9 cellular contexts compared by ENCODE assay signal in genomic region chr17:76268991-76269981, GRCh38. TPM values are rescaled to one million over a fixed set of nuclear protein-coding genes. Genes with fewer than 3 reads are reported as not detected.
DNase-seq lines count a peak whose midpoint lies in the region; ATAC-seq and TF ChIP-seq lines count a peak whose summit lies in the region.
"Had no signal": no experiment of that assay in that cellular context is flagged by ENCODE, and none has a peak within 500 bp of the region (broad histone marks: within the 10 kb centered on the region; RNA-seq: fewer than 3 reads in every experiment).

No MANE protein-coding gene starts in this region.

- H3K9me2 ChIP-seq in SK-N-SH, result no peaks in the 10 kb centered on the region

- CTCF ChIA-PET in SK-N-SH (lab: Yijun Ruan, JAX), result interaction anchor here (0.6 to 7.0 kb wide), 11 partner anchors 11 to 162 kb away, joined by 3 to 130 read pairs (median 4); partner anchors contain the start of gene SPHK1

- H3K4me3 ChIP-seq in SK-N-SH (ENCODE audit: low read depth in 2 of 2, low read length in 1 of 2) (no peak overlapping the region), SK-N-MC (no peak overlapping the region), gastroesophageal sphincter (no peak overlapping the region)
- H3K4me3 ChIP-seq: A549 had no signal

- H3K4me1 ChIP-seq in SK-N-SH (ENCODE audit: control insufficient read depth in 1 of 2, insufficient read depth in 2 of 2, low read depth in 1 of 2, low read length in 1 of 2) (peaks cover 19 to 22% of the 10 kb centered on the region in 2 experiments; a peak in 3 of 4 replicates), gastroesophageal sphincter (peaks cover 0 to 88% (median 46%) of the 10 kb centered on the region in 3 donors)

- peaks cover 59% of the 10 kb centered on the region for H3K4me1 Mint-ChIP-seq in stimulated activated effector memory CD8-positive, alpha-beta T cell treated with anti-CD3 and anti-CD28 coated beads, Interleukin-12 subunit alpha, Interleukin-12 subunit beta, amount 100 ng/mL, for 72 hours

- H4K20me1 ChIP-seq in SK-N-SH (ENCODE audit: insufficient read depth), result peaks cover 13% of the 10 kb centered on the region; the same call in 1 of the 2 replicates

- TF ChIP-seq RAD21 in SK-N-SH (IDR thresholded peaks at IDR 0.05; ENCODE audit: low read length), result no peak

- H3K4me3 Mint-ChIP-seq in stimulated activated effector memory CD8-positive, alpha-beta T cell treated with anti-CD3 and anti-CD28 coated beads, Interleukin-12 subunit alpha, Interleukin-12 subunit beta, amount 100 ng/mL, for 72 hours, result peak overlapping the region; percentile 88

- H3K9me3 Mint-ChIP-seq in stimulated activated effector memory CD8-positive, alpha-beta T cell treated with anti-CD3 and anti-CD28 coated beads, Interleukin-12 subunit alpha, Interleukin-12 subunit beta, amount 100 ng/mL, for 72 hours, result no peaks in the 10 kb centered on the region

- peak overlapping the region in 1 of 2 experiments; percentile 34; a peak in 1 of 4 replicates for H3K27ac ChIP-seq in SK-N-SH (ENCODE audit: low read depth in 2 of 2, low read length in 1 of 2)
- H3K27ac ChIP-seq in SK-N-MC, result peak overlapping the region; percentile 63
- peak overlapping the region in 3 of 4 donors; percentile 50 to 94 (median 59) for H3K27ac ChIP-seq in gastroesophageal sphincter

- no peak for TF ChIP-seq CTCF in SK-N-SH (IDR thresholded peaks at IDR 0.05)
- no peak for TF ChIP-seq CTCF in gastroesophageal sphincter (IDR thresholded peaks at IDR 0.05)

- H3K36me3 Mint-ChIP-seq in stimulated activated effector memory CD8-positive, alpha-beta T cell treated with anti-CD3 and anti-CD28 coated beads, Interleukin-12 subunit alpha, Interleukin-12 subunit beta, amount 100 ng/mL, for 72 hours, result peaks cover 100% of the 10 kb centered on the region

- H3F3A ChIP-seq in SK-N-SH (replicated peaks; ENCODE audit: insufficient read depth), result peaks cover 11% of the 10 kb centered on the region

- H3K27ac Mint-ChIP-seq in stimulated activated effector memory CD8-positive, alpha-beta T cell treated with anti-CD3 and anti-CD28 coated beads, Interleukin-12 subunit alpha, Interleukin-12 subunit beta, amount 100 ng/mL, for 72 hours, result peak overlapping the region; percentile 96

- TF ChIP-seq EP300 in SK-N-SH (IDR thresholded peaks at IDR 0.05; ENCODE audit: borderline replicate concordance in 1 of 2, low read depth in 1 of 2, low read length in 1 of 2) (no peak), gastroesophageal sphincter (IDR thresholded peaks at IDR 0.05) (no peak)

- H3K9ac ChIP-seq in SK-N-SH (no peak overlapping the region), SK-N-MC (ENCODE audit: insufficient read length) (no peak overlapping the region)

- 0 out of 2 replicates have a peak overlapping the region, but pooled peaks have one; percentile 1 for H3K4me2 ChIP-seq in SK-N-SH

- TF ChIP-seq POLR2A in gastroesophageal sphincter (IDR thresholded peaks at IDR 0.05), result no peak

- no peak for ATAC-seq in SK-N-SH treated with all-trans-retinoic acid at 6 μM for 48 hours
- ATAC-seq in gastroesophageal sphincter, result no peak
- no peak for ATAC-seq in stimulated activated effector memory CD8-positive, alpha-beta T cell treated with anti-CD3 and anti-CD28 coated beads, Interleukin-12 subunit alpha, Interleukin-12 subunit beta, amount 100 ng/mL, for 72 hours
- no peak for ATAC-seq in HG03135 (IDR thresholded peaks at IDR 0.05; ENCODE audit: unreplicated experiment)
- ATAC-seq: A549 had no signal

- DNase-seq in SK-N-SH (peak; percentile 44), SK-N-MC (ENCODE audit: low read depth, low spot score) (no peak), retina (no peak), AG08395 (ENCODE audit: low spot score) (no peak)
- DNase-seq in stimulated activated effector memory CD8-positive, alpha-beta T cell treated with anti-CD3 and anti-CD28 coated beads, Interleukin-12 subunit alpha, Interleukin-12 subunit beta, amount 100 ng/mL, for 72 hours (ENCODE audit: low spot score in 2 of 2), result peak in 1 of 2 donors; percentile 69

- H3K27me3 ChIP-seq in SK-N-SH (ENCODE audit: insufficient read depth) (no peaks in the 10 kb centered on the region), gastroesophageal sphincter (no peaks in the 10 kb centered on the region)

- H3K36me3 ChIP-seq in SK-N-SH (replicated peaks in 1 of 2; ENCODE audit: control insufficient read depth in 1 of 2, insufficient read depth in 2 of 2, low read length in 1 of 2) (peaks cover 8 to 23% of the 10 kb centered on the region in 2 experiments), SK-N-MC (ENCODE audit: insufficient read depth, low read length) (peaks cover 3% of the 10 kb centered on the region; the same call in 1 of the 2 replicates), gastroesophageal sphincter (peaks cover 0 to 27% of the 10 kb centered on the region in 2 donors)

- POLR2A ChIA-PET in SK-N-SH (lab: Yijun Ruan, JAX), result interaction anchor here (0.9 kb wide), 1 partner anchor 233 kb away, joined by 3 read pairs; no protein-coding TSS in a partner anchor

- WGBS in SK-N-SH (ENCODE audit: low lambda C conversion rate), result 91% methylated on average over 12 of the region's 12 CpGs
- 83% methylated on average over 3 of the region's 12 CpGs; no CpG with 5 or more reads in 1 of the 2 donors for WGBS in gastroesophageal sphincter (ENCODE audit: low coverage in 1 of 2), 2 donors

- H3K9me3 ChIP-seq in SK-N-SH (no peaks in the 10 kb centered on the region), SK-N-MC (ENCODE audit: low read depth, low read length) (no peaks in the 10 kb centered on the region), gastroesophageal sphincter (no peaks in the 10 kb centered on the region)
- H3K9me3 ChIP-seq: A549 had no signal

- H3K79me2 ChIP-seq in SK-N-SH (ENCODE audit: insufficient read depth), result peaks cover 57% of the 10 kb centered on the region

- no peak overlapping the region for H2AFZ ChIP-seq in SK-N-SH (ENCODE audit: low read depth)

TF ChIP-seq in SK-N-SH, 30 proteins besides CTCF, POLR2A, EP300 and RAD21 (continues in another document):
- TF ChIP-seq NFIC (IDR thresholded peaks at IDR 0.05; ENCODE audit: borderline replicate concordance), result no peak
- no peak for TF ChIP-seq MXI1 (IDR thresholded peaks at IDR 0.05; ENCODE audit: low read depth, low read length)
- TF ChIP-seq TCF12 (IDR thresholded peaks at IDR 0.05), result no peak
- TF ChIP-seq POLR2AphosphoS5 (IDR thresholded peaks at IDR 0.05; ENCODE audit: low read depth, low read length), result no peak
- no peak for TF ChIP-seq USF1 (IDR thresholded peaks at IDR 0.05; ENCODE audit: borderline replicate concordance, low read depth)
- TF ChIP-seq CHD2 (IDR thresholded peaks at IDR 0.05; ENCODE audit: low read length, partially characterized antibody), result no peak
- TF ChIP-seq FOSL2 (IDR thresholded peaks at IDR 0.05; ENCODE audit: borderline replicate concordance, low read depth), result no peak
- no peak for TF ChIP-seq RFX5 (IDR thresholded peaks at IDR 0.05; ENCODE audit: low read length)
- no peak for TF ChIP-seq NRF1 (IDR thresholded peaks at IDR 0.05; ENCODE audit: low read depth, low read length)
- no peak for TF ChIP-seq EZH2phosphoT487 (IDR thresholded peaks at IDR 0.05; ENCODE audit: borderline replicate concordance, low read depth)

TF ChIP-seq in SK-N-SH treated with all-trans-retinoic acid at 6 μM for 48 hours, 23 proteins besides CTCF, POLR2A, EP300 and RAD21 (continues in another document):
- TF ChIP-seq CREB5 (CRISPR knock-in tag; IDR thresholded peaks at IDR 0.05; ENCODE audit: low read depth) (no peak), TCF4 (CRISPR knock-in tag; IDR thresholded peaks at IDR 0.05; ENCODE audit: borderline replicate concordance) (no peak), BACH2 (CRISPR knock-in tag; IDR thresholded peaks at IDR 0.05; ENCODE audit: borderline replicate concordance) (no peak), ZFP30 (CRISPR knock-in tag; IDR thresholded peaks at IDR 0.05) (no peak), ISL1 (CRISPR knock-in tag; IDR thresholded peaks at IDR 0.05) (no peak), PPARA (CRISPR knock-in tag; IDR thresholded peaks at IDR 0.05; ENCODE audit: borderline replicate concordance) (no peak), ZNF8 (CRISPR knock-in tag; IDR thresholded peaks at IDR 0.05) (no peak), ZNF565 (CRISPR knock-in tag; conservative IDR thresholded peaks at IDR 0.05; ENCODE audit: low read depth) (no peak), OSR1 (CRISPR knock-in tag; IDR thresholded peaks at IDR 0.05) (no peak)

RNA-seq across cellular contexts. Expression of gene UBALD2, which starts 4.1 kb away (rescaled TPM):
- 16.7 and 27.0 TPM in 2 replicates for polyA plus RNA-seq in SK-N-SH (2012; rRNA removed)
- 10.3 and 14.0 TPM in 2 replicates for polyA plus RNA-seq in SK-N-SH (2012; cell fraction: cytosol; rRNA removed)
- 14.0 and 19.5 TPM in 2 replicates for polyA plus RNA-seq in SK-N-SH (2012; cell fraction: nucleus; rRNA removed)
- total RNA-seq in gastroesophageal sphincter, result 1 to 10 TPM; 6.1 to 8.8 (median 8.4) TPM

RNA-seq across cellular contexts. Expression of gene RNF157, which starts 29.0 kb away (rescaled TPM):
- polyA plus RNA-seq in SK-N-SH (2012; rRNA removed), result 5.2 TPM in 2 replicates
- polyA plus RNA-seq in SK-N-SH (2012; cell fraction: cytosol; rRNA removed), result 4.1 and 6.3 TPM in 2 replicates
- 5.5 and 8.1 TPM in 2 replicates for polyA plus RNA-seq in SK-N-SH (2012; cell fraction: nucleus; rRNA removed)
- total RNA-seq in gastroesophageal sphincter, result 1 to 10 TPM; 2.5 to 8.1 (median 3.3) TPM

RNA-seq across cellular contexts. Expression of gene QRICH2, which starts 38.8 kb away (rescaled TPM):
- polyA plus RNA-seq in SK-N-SH (2012; rRNA removed), result 6.2 and 7.6 TPM in 2 replicates
- 1.8 and 3.0 TPM in 2 replicates for polyA plus RNA-seq in SK-N-SH (2012; cell fraction: cytosol; rRNA removed)
- polyA plus RNA-seq in SK-N-SH (2012; cell fraction: nucleus; rRNA removed), result 32.3 and 33.8 TPM in 2 replicates
- 1 to 10 TPM; 1.7 to 2.7 (median 2.0) TPM for total RNA-seq in gastroesophageal sphincter
